Comparison of ENCODE assay signal across 25 cellular contexts in genomic region chr12:7884687-7885086, GRCh38. TPM values are rescaled to one million over a fixed set of nuclear protein-coding genes. Genes with fewer than 3 reads are reported as not detected.
DNase-seq lines count a peak whose midpoint lies in the region; ATAC-seq, FAIRE-seq and TF ChIP-seq lines count a peak whose summit lies in the region.
"Had no signal": no experiment of that assay in that cellular context is flagged by ENCODE, and none has a peak within 500 bp of the region (broad histone marks: within the 10 kb centered on the region; RNA-seq: fewer than 3 reads in every experiment).

No MANE protein-coding gene starts in this region.

- no peak overlapping the region for H2BK5ac ChIP-seq in H1 (ENCODE audit: low read depth, low read length)

- no peaks in the 10 kb centered on the region for H4K20me1 ChIP-seq in H1 (replicated peaks in 1 of 2; ENCODE audit: control insufficient read depth in 1 of 2, insufficient read depth in 2 of 2, low read length in 2 of 2)

- H3K56ac ChIP-seq in H1 (replicated peaks; ENCODE audit: insufficient read length, low read depth, low read length) = no peak overlapping the region

- H3K79me1 ChIP-seq in H1 (ENCODE audit: low read depth, low read length) = no peaks in the 10 kb centered on the region

- TF ChIP-seq RAD21 in H1 (IDR thresholded peaks at IDR 0.05 in 1 of 2, conservative IDR thresholded peaks at IDR 0.05 in 1 of 2; ENCODE audit: low read depth in 2 of 2, low read length in 2 of 2) = no peak

- H3K9ac ChIP-seq in H1 (replicated peaks in 1 of 4; ENCODE audit: extremely low read depth in 1 of 4, low read depth in 3 of 4, low read length in 3 of 4) = no peak overlapping the region
- H3K9ac ChIP-seq: KMS-11 had no signal

- no peak overlapping the region for H4K91ac ChIP-seq in H1 (replicated peaks; ENCODE audit: insufficient read length, low read length)

- H2AK5ac ChIP-seq in H1 (ENCODE audit: low read depth, low read length) = no peak overlapping the region

- H3K14ac ChIP-seq in H1 (ENCODE audit: insufficient read length) = no peak overlapping the region

- H2BK20ac ChIP-seq in H1 (ENCODE audit: low read length) = 0 out of 2 replicates have a peak overlapping the region, but pooled peaks have one; percentile 9

- CTCF ChIA-PET in H1 (lab: Charles Lee; ENCODE audit: partially characterized antibody) = interaction anchor here (1.1 kb wide), 2 partner anchors 16 to 23 kb away, joined by 3 to 4 read pairs; no protein-coding TSS in a partner anchor

- 0 out of 2 replicates have a peak overlapping the region, but pooled peaks have one; percentile 48 for H2BK15ac ChIP-seq in H1 (ENCODE audit: low read length)

- no peaks in the 10 kb centered on the region for H3K23me2 ChIP-seq in H1 (ENCODE audit: low read depth, low read length)

- no peak overlapping the region for H4K8ac ChIP-seq in H1 (ENCODE audit: extremely low read depth, insufficient read depth, low read length)

- TF ChIP-seq EP300 in H1 (IDR thresholded peaks at IDR 0.05; ENCODE audit: borderline replicate concordance in 1 of 2, low read depth in 2 of 2, low read length in 2 of 2) = no peak

- no peak overlapping the region for H3K4me2 ChIP-seq in H1 (ENCODE audit: insufficient read depth in 1 of 2, low read depth in 2 of 2, low read length in 2 of 2)
- H3K4me2 ChIP-seq: KMS-11 had no signal

- peaks cover 0 to 2% (median 0%) of the 10 kb centered on the region in 4 experiments; a peak in 1 of 7 replicates for H3K4me1 ChIP-seq in H1 (replicated peaks in 1 of 4; ENCODE audit: control insufficient read depth in 3 of 4, insufficient read depth in 4 of 4, low read length in 3 of 4)
- peaks cover 0 to 4% of the 10 kb centered on the region in 2 donors for H3K4me1 ChIP-seq in small intestine (ENCODE audit: control insufficient read depth in 2 of 2, insufficient read depth in 1 of 2, low read depth in 1 of 2, low read length in 1 of 2)

- no peak overlapping the region for H4K5ac ChIP-seq in H1 (ENCODE audit: insufficient read length, low read depth, low read length)

- POLR2A ChIA-PET in H1 (lab: Charles Lee; ENCODE audit: partially characterized antibody) = interaction anchor here (0.6 to 1.2 kb wide), 4 partner anchors 24 to 40 kb away, joined by 3 to 4 read pairs (median 4); no protein-coding TSS in a partner anchor

- H2BK12ac ChIP-seq in H1 (ENCODE audit: low read depth, low read length) = peak overlapping the region; percentile 52; the same call in 1 of the 2 replicates

- no peak overlapping the region for H2BK120ac ChIP-seq in H1 (replicated peaks; ENCODE audit: low read depth, low read length)

- peak; percentile 54 for DNase-seq in SIG-M5 treated with dmso at 0.1 percent for 504 hours (lab: John Stamatoyannopoulos, UW; ENCODE audit: unreplicated experiment)
- DNase-seq in SIG-M5 (lab: John Stamatoyannopoulos, UW) = no peak
- DNase-seq in NOMO-1 (lab: John Stamatoyannopoulos, UW; ENCODE audit: unreplicated experiment in 2 of 2) = peak; percentile 45 to 72
- DNase-seq in H1 (ENCODE audit: low read depth in 1 of 2, low spot score in 2 of 2) = no peak
- DNase-seq in small intestine = peak; percentile 16
- DNase-seq in epidermal melanocyte (ENCODE audit: insufficient read length, low spot score) = no peak
- DNase-seq in GM19240 (ENCODE audit: insufficient read length, low spot score) = no peak
- DNase-seq: activated CD4-positive, alpha-beta T cell treated with anti-CD3 and anti-CD28 coated beads, Interleukin-2, amount 10 ng/mL, durations not matched to agents 7 days and 5 days; activated gamma-delta T cell; activated naive CD8-positive, alpha-beta T cell treated with anti-CD3 and anti-CD28 coated beads, Interleukin-2, amount 50 U/mL, for 24 hours; activated T-cell treated with anti-CD3 and anti-CD28 coated beads, Interleukin-2, amount 50 U/mL, for 24 hours; caudate nucleus; DMS153; hypothalamus; immature natural killer cell; naive B cell; NCI-H1092; NCI-H1930; NCI-H2227 treated with DMSO at 0.1 percent for 48 hours; stimulated activated naive CD4-positive, alpha-beta T cell treated with Interleukin-2 at 50 U/mL for 16 hours had no signal

- H3K4ac ChIP-seq in H1 (replicated peaks; ENCODE audit: insufficient read length, low read depth, low read length) = no peak overlapping the region

- 93% methylated on average over 3 of the region's 3 CpGs; no CpG with 5 or more reads in 1 of the 2 experiments for WGBS in H1 (ENCODE audit: extremely low coverage in 1 of 2, insufficient coverage in 1 of 2, insufficient read length in 1 of 2, insufficient replicate concordance in 2 of 2, low coverage in 1 of 2, low lambda C conversion rate in 2 of 2, missing lambda C conversion rate in 1 of 2), 2 experiments
- 7 to 25% (median 16%) methylated on average over 3 of the region's 3 CpGs for WGBS in small intestine, 3 donors

- H3K36me3 ChIP-seq in H1 (ENCODE audit: control insufficient read depth in 2 of 4, insufficient read depth in 4 of 4, low read length in 3 of 4) (no peaks in the 10 kb centered on the region), small intestine (ENCODE audit: control insufficient read depth in 2 of 2, insufficient read depth in 2 of 2, low read length in 2 of 2) (no peaks in the 10 kb centered on the region)

- no peak overlapping the region for H2AFZ ChIP-seq in H1 (ENCODE audit: low read length)

- H3K79me2 ChIP-seq in H1 (ENCODE audit: control insufficient read depth in 1 of 2, insufficient read depth in 2 of 2, low read length in 2 of 2) = no peaks in the 10 kb centered on the region

- no peak overlapping the region for H3K4me3 ChIP-seq in H1 (ENCODE audit: extremely low read depth in 1 of 4, insufficient read depth in 2 of 4, low read depth in 3 of 4, low read length in 4 of 4)
- no peak overlapping the region for H3K4me3 ChIP-seq in small intestine (ENCODE audit: low read depth in 1 of 2, low read length in 2 of 2)

- no peak overlapping the region for H3K23ac ChIP-seq in H1 (ENCODE audit: insufficient read length)

- FAIRE-seq in H1 (lab: Jason Lieb, UNC) (no peak), small intestine (lab: Jason Lieb, UNC) (no peak)

- no peak overlapping the region for H3K27ac ChIP-seq in H1 (ENCODE audit: low read depth, low read length)
- no peak overlapping the region for H3K27ac ChIP-seq in small intestine (ENCODE audit: low read depth in 1 of 2, low read length in 1 of 2)
- H3K27ac ChIP-seq: 22Rv1, KMS-11 had no signal

- H3K27me3 ChIP-seq in H1 (replicated peaks in 1 of 4; ENCODE audit: control insufficient read depth in 3 of 4, extremely low read depth in 1 of 4, insufficient read depth in 3 of 4, low read length in 3 of 4) (no peaks in the 10 kb centered on the region), small intestine (ENCODE audit: control insufficient read depth in 2 of 2, insufficient read depth in 2 of 2, low read length in 2 of 2) (no peaks in the 10 kb centered on the region)

- TF ChIP-seq POLR2A in H1 (IDR thresholded peaks at IDR 0.05; ENCODE audit: control extremely low read depth in 1 of 2, low read depth in 2 of 2, low read length in 2 of 2) = no peak

- no peak for TF ChIP-seq CTCF in H1 (IDR thresholded peaks at IDR 0.05; ENCODE audit: control extremely low read depth in 1 of 3, insufficient read depth in 1 of 3, low read depth in 1 of 3, low read length in 3 of 3)

- no peak for ATAC-seq in HG03571 (IDR thresholded peaks at IDR 0.05; ENCODE audit: unreplicated experiment)
- ATAC-seq: activated naive CD8-positive, alpha-beta T cell treated with anti-CD3 and anti-CD28 coated beads, Interleukin-2, amount 50 U/mL, for 24 hours; WTC11 had no signal

- H3K9me3 ChIP-seq in H1 (ENCODE audit: insufficient read depth in 2 of 2, low read depth in 1 of 2, low read length in 1 of 2) = no peaks in the 10 kb centered on the region; a peak in 1 of 4 replicates
- no peaks in the 10 kb centered on the region for H3K9me3 ChIP-seq in small intestine (ENCODE audit: control insufficient read depth, low read depth)

- H3K18ac ChIP-seq in H1 (ENCODE audit: extremely low read depth, low read length) = no peak overlapping the region

TF ChIP-seq in H1, 55 proteins besides CTCF, POLR2A, EP300 and RAD21:
- TF ChIP-seq CBX5 (IDR thresholded peaks at IDR 0.05; ENCODE audit: low read depth, low read length) (no peak), RBBP5 (IDR thresholded peaks at IDR 0.05; ENCODE audit: borderline replicate concordance, low read depth, low read length) (no peak), EGR1 (IDR thresholded peaks at IDR 0.05; ENCODE audit: borderline replicate concordance, low read depth, low read length) (no peak), SAP30 (IDR thresholded peaks at IDR 0.05; ENCODE audit: insufficient read depth, insufficient replicate concordance, low read length) (no peak), HDAC6 (IDR thresholded peaks at IDR 0.05; ENCODE audit: low read depth, low read length) (no peak), ZNF274 (IDR thresholded peaks at IDR 0.05; ENCODE audit: borderline replicate concordance, extremely low read depth, low read length) (no peak), RFX5 (IDR thresholded peaks at IDR 0.05; ENCODE audit: borderline replicate concordance, low read depth, low read length) (no peak)
TF ChIP-seq in H1: peak in this region for 0.

RNA-seq across cellular contexts. Expression of gene SLC2A14, which starts 12.0 kb away (rescaled TPM):
- total RNA-seq in H1 (2021; fragmentation: NEBNext Ultra II Directional; extraction: Animal tissue kit (Norgen Biotek cat#: 25700)) = 18.2 and 19.3 TPM in 2 replicates
- 10.1 and 11.1 TPM in 2 replicates for polyA plus RNA-seq in H1 (2011; rRNA removed)
- 10.7 TPM for polyA plus RNA-seq in H1 (2011; cell fraction: cytosol; rRNA removed)
- 6.0 TPM for polyA plus RNA-seq in H1 (2011; cell fraction: nucleus; rRNA removed)
- 9.0 to 20.2 TPM (median 14.2 TPM) in 4 replicates for polyA plus RNA-seq in H1 (2012, experiment 1 of 2)
- polyA plus RNA-seq in H1 (2012, experiment 2 of 2) = 6.3 TPM
- polyA plus RNA-seq in H1 (2013, experiment 1 of 2) = 9.7 TPM
- polyA plus RNA-seq in H1 (2013, experiment 2 of 2) = 8.7 TPM
- polyA minus RNA-seq in H1 (2011; rRNA and poly(A)+ RNA removed) = 10.8 and 15.7 TPM in 2 replicates
- polyA minus RNA-seq in H1 (2011; cell fraction: cytosol; rRNA and poly(A)+ RNA removed) = 15.4 TPM
- polyA minus RNA-seq in H1 (2011; cell fraction: nucleus; rRNA and poly(A)+ RNA removed) = 4.7 TPM
- under 1 TPM in 2 of 3 donors, not detected in 1; 0.03 to 0.22 TPM for polyA plus RNA-seq in small intestine
- polyA plus RNA-seq: immature natural killer cell, liver had no signal

RNA-seq across cellular contexts. Expression of gene SLC2A3, which starts 51.3 kb away (rescaled TPM):
- total RNA-seq in H1 (2021; fragmentation: NEBNext Ultra II Directional; extraction: Animal tissue kit (Norgen Biotek cat#: 25700)) = 664 and 688 TPM in 2 replicates
- polyA plus RNA-seq in H1 (2011; rRNA removed) (323 and 417 TPM in 2 replicates), small intestine (1 to 10 TPM in 2 of 3 donors, under 1 TPM in 1; 0.89 to 7.7 (median 1.9) TPM)
- 357 TPM for polyA plus RNA-seq in H1 (2011; cell fraction: cytosol; rRNA removed)
- 233 TPM for polyA plus RNA-seq in H1 (2011; cell fraction: nucleus; rRNA removed)
- 327 to 809 TPM (median 365 TPM) in 4 replicates for polyA plus RNA-seq in H1 (2012, experiment 1 of 2)
- polyA plus RNA-seq in H1 (2012, experiment 2 of 2) = 290 TPM
- polyA plus RNA-seq in H1 (2013, experiment 1 of 2) = 1,112 TPM
- 1,127 TPM for polyA plus RNA-seq in H1 (2013, experiment 2 of 2)
- polyA minus RNA-seq in H1 (2011; rRNA and poly(A)+ RNA removed) = 579 and 805 TPM in 2 replicates
- polyA minus RNA-seq in H1 (2011; cell fraction: cytosol; rRNA and poly(A)+ RNA removed) = 243 TPM
- 193 TPM for polyA minus RNA-seq in H1 (2011; cell fraction: nucleus; rRNA and poly(A)+ RNA removed)

Comparison
In these comparisons a context has a peak if more than half of its experiments do, and no peak if none do; other contexts are left out.
1. DNase-seq: peak in SIG-M5 treated with dmso at 0.1 percent for 504 hours (single experiment), NOMO-1 (2 of 2) and small intestine (single experiment); none in SIG-M5 (single experiment), H1 (0 of 2), epidermal melanocyte (single experiment) and GM19240 (single experiment).
2. RNA of gene SLC2A14, which starts 12.0 kb away (polyA plus RNA-seq): 6.0 to 20.2 TPM in H1; 0.03 to 0.22 TPM in small intestine; every median in the first group is over 4 times any median in the second.
3. RNA of gene SLC2A3, which starts 51.3 kb away (polyA plus RNA-seq): 233 to 1,127 TPM in H1; 0.89 to 7.7 TPM in small intestine; every median in the first group is over 10 times any median in the second.